In genomic region chr2:27049422-27050280, GRCh38 we compare ENCODE assay signal across 1 cellular context.
A peak's percentile ranks its signal among the peaks of the same experiment; 100 is the strongest.
TF ChIP-seq lines count a peak whose summit lies in the region.

No MANE protein-coding gene starts in this region.

TF ChIP-seq in HepG2, 621 proteins besides CTCF, POLR2A, EP300 and RAD21 (continued from another document and continues in another):
- 0 out of 2 replicates have a peak, but pooled peaks have one; percentile 13 for TF ChIP-seq KIAA2018 (CRISPR knock-in tag; IDR thresholded peaks at IDR 0.05; ENCODE audit: borderline replicate concordance)
- no peak for TF ChIP-seq ZNF549 (CRISPR knock-in tag; IDR thresholded peaks at IDR 0.05)
- peak; percentile 94; the same call in 1 of the 2 replicates for TF ChIP-seq BRCA1 (CRISPR knock-in tag; IDR thresholded peaks at IDR 0.05)
- TF ChIP-seq ZNF512B (CRISPR knock-in tag; IDR thresholded peaks at IDR 0.05; ENCODE audit: borderline replicate concordance): peak; percentile 86; the same call in 1 of the 2 replicates
- peak; percentile 75; the same call in 1 of the 2 replicates for TF ChIP-seq HIVEP1 (CRISPR knock-in tag; IDR thresholded peaks at IDR 0.05)
- TF ChIP-seq CHCHD3 (CRISPR knock-in tag; IDR thresholded peaks at IDR 0.05): no peak
- TF ChIP-seq GZF1 (CRISPR knock-in tag; IDR thresholded peaks at IDR 0.05): peak; percentile 82; the same call in 1 of the 2 replicates
- no peak; the same call in 1 of the 2 replicates for TF ChIP-seq HDAC2 (CRISPR knock-in tag; IDR thresholded peaks at IDR 0.05)
- TF ChIP-seq HOXA3 (CRISPR knock-in tag; IDR thresholded peaks at IDR 0.05): 0 out of 2 replicates have a peak, but pooled peaks have one; percentile 5
- TF ChIP-seq JARID2 (CRISPR knock-in tag; IDR thresholded peaks at IDR 0.05; ENCODE audit: insufficient replicate concordance): peak; percentile 30
- TF ChIP-seq ZNF276 (CRISPR knock-in tag; IDR thresholded peaks at IDR 0.05; ENCODE audit: low read depth): no peak
- TF ChIP-seq HNF4G (IDR thresholded peaks at IDR 0.05; ENCODE audit: borderline replicate concordance, low read depth, low read length): no peak
- peak; percentile 47; the same call in 1 of the 2 replicates for TF ChIP-seq HNF4G (CRISPR knock-in tag; IDR thresholded peaks at IDR 0.05; ENCODE audit: borderline replicate concordance, low read depth)
- TF ChIP-seq ZNF782 (CRISPR knock-in tag; IDR thresholded peaks at IDR 0.05; ENCODE audit: borderline replicate concordance): peak; percentile 52; the same call in 1 of the 2 replicates
- TF ChIP-seq FLYWCH1 (CRISPR knock-in tag; IDR thresholded peaks at IDR 0.05): peak; percentile 84; the same call in 1 of the 2 replicates
- TF ChIP-seq ZNF792 (CRISPR knock-in tag; IDR thresholded peaks at IDR 0.05): 0 out of 2 replicates have a peak, but pooled peaks have one; percentile 14
- TF ChIP-seq CSRNP2 (CRISPR knock-in tag; conservative IDR thresholded peaks at IDR 0.05; ENCODE audit: low read depth): 0 out of 2 replicates have a peak, but pooled peaks have one; percentile 9
- TF ChIP-seq, protein P1, sequence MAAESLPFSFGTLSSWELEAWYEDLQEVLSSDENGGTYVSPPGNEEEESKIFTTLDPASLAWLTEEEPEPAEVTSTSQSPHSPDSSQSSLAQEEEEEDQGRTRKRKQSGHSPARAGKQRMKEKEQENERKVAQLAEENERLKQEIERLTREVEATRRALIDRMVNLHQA (CRISPR knock-in tag; IDR thresholded peaks at IDR 0.05): no peak
- peak; percentile 24; the same call in 1 of the 2 replicates for TF ChIP-seq ZNF577 (CRISPR knock-in tag; IDR thresholded peaks at IDR 0.05; ENCODE audit: borderline replicate concordance, low read depth)
- TF ChIP-seq ZNF550 (CRISPR knock-in tag; IDR thresholded peaks at IDR 0.05; ENCODE audit: borderline replicate concordance): 0 out of 2 replicates have a peak, but pooled peaks have one; percentile 22
- 0 out of 2 replicates have a peak, but pooled peaks have one; percentile 74 for TF ChIP-seq TP53 (CRISPR knock-in tag; conservative IDR thresholded peaks at IDR 0.05)
- TF ChIP-seq ZNF775 (CRISPR knock-in tag; IDR thresholded peaks at IDR 0.05; ENCODE audit: borderline replicate concordance): 0 out of 2 replicates have a peak, but pooled peaks have one; percentile 34
- TF ChIP-seq, protein P2, sequence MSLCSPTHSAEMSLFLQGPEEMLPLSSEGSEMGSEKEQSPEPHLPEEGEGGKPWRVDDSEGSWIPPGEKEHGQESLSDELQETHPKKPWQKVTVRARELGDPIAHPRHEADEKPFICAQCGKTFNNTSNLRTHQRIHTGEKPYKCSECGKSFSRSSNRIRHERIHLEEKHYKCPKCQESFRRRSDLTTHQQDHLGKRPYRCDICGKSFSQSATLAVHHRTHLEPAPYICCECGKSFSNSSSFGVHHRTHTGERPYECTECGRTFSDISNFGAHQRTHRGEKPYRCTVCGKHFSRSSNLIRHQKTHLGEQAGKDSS (CRISPR knock-in tag; IDR thresholded peaks at IDR 0.05; ENCODE audit: borderline replicate concordance, low read depth): peak; percentile 4; the same call in 1 of the 2 replicates
- peak; percentile 86 for TF ChIP-seq YEATS4 (CRISPR knock-in tag; IDR thresholded peaks at IDR 0.05; ENCODE audit: borderline replicate concordance)
- 0 out of 2 replicates have a peak, but pooled peaks have one; percentile 24 for TF ChIP-seq ZBTB44 (CRISPR knock-in tag; IDR thresholded peaks at IDR 0.05)
- no peak for TF ChIP-seq SPEN (CRISPR knock-in tag; IDR thresholded peaks at IDR 0.05; ENCODE audit: low read depth)
- TF ChIP-seq ZNF430 (CRISPR knock-in tag; IDR thresholded peaks at IDR 0.05): peak; percentile 31; the same call in 1 of the 2 replicates
- TF ChIP-seq ZNF253 (CRISPR knock-in tag; IDR thresholded peaks at IDR 0.05; ENCODE audit: borderline replicate concordance): 0 out of 2 replicates have a peak, but pooled peaks have one; percentile 34
- TF ChIP-seq TEAD3 (CRISPR knock-in tag; optimal IDR thresholded peaks at IDR 0.05; ENCODE audit: borderline replicate concordance): peak; percentile 42
- TF ChIP-seq FOXJ3 (CRISPR knock-in tag; IDR thresholded peaks at IDR 0.05; ENCODE audit: borderline replicate concordance): no peak
- TF ChIP-seq RBFOX2 (IDR thresholded peaks at IDR 0.05; ENCODE audit: low read depth, low read length): peak; percentile 86
- TF ChIP-seq, protein P3, sequence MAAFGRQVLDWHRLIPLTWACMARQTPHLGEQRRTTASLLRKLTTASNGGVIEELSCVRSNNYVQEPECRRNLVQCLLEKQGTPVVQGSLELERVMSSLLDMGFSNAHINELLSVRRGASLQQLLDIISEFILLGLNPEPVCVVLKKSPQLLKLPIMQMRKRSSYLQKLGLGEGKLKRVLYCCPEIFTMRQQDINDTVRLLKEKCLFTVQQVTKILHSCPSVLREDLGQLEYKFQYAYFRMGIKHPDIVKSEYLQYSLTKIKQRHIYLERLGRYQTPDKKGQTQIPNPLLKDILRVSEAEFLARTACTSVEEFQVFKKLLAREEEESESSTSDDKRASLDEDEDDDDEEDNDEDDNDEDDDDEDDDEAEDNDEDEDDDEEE (CRISPR knock-in tag; IDR thresholded peaks at IDR 0.05): peak; percentile 73; the same call in 1 of the 2 replicates
- peak; percentile 0; the same call in 1 of the 2 replicates for TF ChIP-seq ZNF747 (CRISPR knock-in tag; IDR thresholded peaks at IDR 0.05; ENCODE audit: borderline replicate concordance)
- no peak for TF ChIP-seq ZNF556 (CRISPR knock-in tag; IDR thresholded peaks at IDR 0.05; ENCODE audit: borderline replicate concordance)
- TF ChIP-seq PPARG (CRISPR knock-in tag; conservative IDR thresholded peaks at IDR 0.05): 0 out of 2 replicates have a peak, but pooled peaks have one; percentile 35
- TF ChIP-seq ZNF773 (CRISPR knock-in tag; IDR thresholded peaks at IDR 0.05; ENCODE audit: borderline replicate concordance): peak; percentile 82; the same call in 1 of the 2 replicates
